In genomic region chr13:60220072-60220471, GRCh38 we compare ENCODE assay signal across 1 cellular context.
TF ChIP-seq lines count a peak whose summit lies in the region.

No MANE protein-coding gene starts in this region.

TF ChIP-seq in K562, 482 proteins besides CTCF, POLR2A, EP300 and RAD21 (continued from another document and continues in another):
- TF ChIP-seq MGA (IDR thresholded peaks at IDR 0.05), result no peak
- no peak for TF ChIP-seq ARID3B (CRISPR knock-in tag; IDR thresholded peaks at IDR 0.05; ENCODE audit: borderline replicate concordance)
- TF ChIP-seq ZNF655 (CRISPR knock-in tag; IDR thresholded peaks at IDR 0.05), result no peak
- TF ChIP-seq RBFOX2 (IDR thresholded peaks at IDR 0.05; ENCODE audit: low read depth, low read length), result no peak
- no peak for TF ChIP-seq ETV6 (IDR thresholded peaks at IDR 0.05; ENCODE audit: borderline replicate concordance in 1 of 2, low read depth in 2 of 2, low read length in 1 of 2)
- no peak for TF ChIP-seq ETV6 (CRISPR knock-in tag; IDR thresholded peaks at IDR 0.05; ENCODE audit: borderline replicate concordance)
- TF ChIP-seq NFXL1 (CRISPR knock-in tag; IDR thresholded peaks at IDR 0.05), result no peak
- peak; percentile 87 for TF ChIP-seq SMARCC2 (IDR thresholded peaks at IDR 0.05; ENCODE audit: low read depth)
- no peak for TF ChIP-seq GMEB1 (CRISPR knock-in tag; IDR thresholded peaks at IDR 0.05)
- TF ChIP-seq RBM25 (IDR thresholded peaks at IDR 0.05; ENCODE audit: low read depth, low read length, severe bottlenecking), result no peak
- no peak for TF ChIP-seq ZNF592 (IDR thresholded peaks at IDR 0.05)
- no peak for TF ChIP-seq ZNF830 (CRISPR knock-in tag; IDR thresholded peaks at IDR 0.05)
- no peak for TF ChIP-seq CCAR2 (IDR thresholded peaks at IDR 0.05; ENCODE audit: low read depth, low read length)
- TF ChIP-seq ZNF766 (CRISPR knock-in tag; conservative IDR thresholded peaks at IDR 0.05), result no peak
- TF ChIP-seq MCM3 (IDR thresholded peaks at IDR 0.05), result no peak
- no peak for TF ChIP-seq POLR2B (IDR thresholded peaks at IDR 0.05; ENCODE audit: low read depth, partially characterized antibody)
- TF ChIP-seq BCLAF1 (IDR thresholded peaks at IDR 0.05; ENCODE audit: borderline replicate concordance in 1 of 2, control insufficient read depth in 1 of 2, low read depth in 2 of 2, low read length in 1 of 2), result no peak
- no peak for TF ChIP-seq HLTF (IDR thresholded peaks at IDR 0.05)
- peak; percentile 65 to 70; a peak in 3 of 4 replicates for TF ChIP-seq KDM1A (IDR thresholded peaks at IDR 0.05)
- no peak for TF ChIP-seq ZNF184 (CRISPR knock-in tag; IDR thresholded peaks at IDR 0.05)
- TF ChIP-seq BCOR (IDR thresholded peaks at IDR 0.05), result no peak
- no peak for TF ChIP-seq ZFP1 (CRISPR knock-in tag; IDR thresholded peaks at IDR 0.05)
- TF ChIP-seq MXD1 (CRISPR knock-in tag; IDR thresholded peaks at IDR 0.05; ENCODE audit: borderline replicate concordance, poor library complexity, severe bottlenecking), result no peak
- no peak for TF ChIP-seq HDAC6 (IDR thresholded peaks at IDR 0.05; ENCODE audit: low read depth, low read length)
- TF ChIP-seq ZNF253 (CRISPR knock-in tag; conservative IDR thresholded peaks at IDR 0.05), result no peak
- no peak for TF ChIP-seq TFAM (CRISPR knock-in tag; conservative IDR thresholded peaks at IDR 0.05)
- no peak for TF ChIP-seq EZH2 (IDR thresholded peaks at IDR 0.05; ENCODE audit: borderline replicate concordance, low read depth, low read length)
